1 cellular context compared by ENCODE assay signal in the genomic region with DNA sequence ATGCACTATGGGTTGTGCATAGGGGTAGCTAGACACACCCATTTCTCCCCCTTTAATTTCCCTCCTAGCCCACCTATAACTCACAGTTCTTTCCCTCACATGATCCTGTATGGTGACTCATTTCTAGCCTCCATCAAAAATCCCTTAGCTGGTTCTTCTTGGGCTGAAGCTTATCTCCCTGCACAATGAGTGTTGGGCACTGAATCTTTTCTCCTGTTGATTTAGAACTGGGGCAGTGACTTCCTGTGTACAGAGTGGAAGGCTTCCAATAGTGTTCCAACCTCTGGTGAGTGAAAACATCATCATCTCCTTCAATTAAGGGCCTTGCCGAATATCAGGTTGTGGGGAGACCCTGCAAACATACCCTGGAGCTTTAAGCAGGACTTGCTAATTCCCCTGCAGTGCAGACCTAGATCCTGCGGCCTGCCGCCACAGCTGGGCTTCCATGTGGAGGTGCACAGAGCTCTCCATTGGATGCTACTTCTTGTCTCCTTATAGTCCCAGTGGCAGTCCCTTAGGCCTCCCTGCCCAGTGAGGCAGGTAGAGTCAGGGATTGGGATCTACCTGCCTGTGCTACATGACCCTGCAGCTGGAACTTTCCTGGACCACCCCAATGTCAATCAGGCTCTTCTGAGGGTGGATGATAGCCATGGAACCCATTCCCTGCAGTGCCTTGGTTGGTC.
TF ChIP-seq lines count a peak whose summit lies in the region.

No MANE protein-coding gene starts in this region.

TF ChIP-seq in HepG2, 621 proteins besides CTCF, POLR2A, EP300 and RAD21 (continued from another document and continues in another):
- TF ChIP-seq KLF16 (CRISPR knock-in tag; IDR thresholded peaks at IDR 0.05) (no peak), HNRNPUL1 (IDR thresholded peaks at IDR 0.05; ENCODE audit: low read depth, low read length) (no peak), MIER3 (CRISPR knock-in tag; IDR thresholded peaks at IDR 0.05; ENCODE audit: borderline replicate concordance) (no peak), ZNF710 (CRISPR knock-in tag; IDR thresholded peaks at IDR 0.05; ENCODE audit: borderline replicate concordance) (peak; percentile 58; the same call in 1 of the 2 replicates), POLR2AphosphoS5 (IDR thresholded peaks at IDR 0.05; ENCODE audit: low read depth, low read length) (no peak), SMARCE1 (IDR thresholded peaks at IDR 0.05; ENCODE audit: borderline replicate concordance) (no peak), ZBTB39 (CRISPR knock-in tag; IDR thresholded peaks at IDR 0.05) (0 out of 2 replicates have a peak, but pooled peaks have one; percentile 33), ZNF512 (CRISPR knock-in tag; IDR thresholded peaks at IDR 0.05) (no peak), RARG (CRISPR knock-in tag; IDR thresholded peaks at IDR 0.05; ENCODE audit: low read depth) (no peak), HOMEZ (CRISPR knock-in tag; IDR thresholded peaks at IDR 0.05; ENCODE audit: low read depth) (no peak), REL (CRISPR knock-in tag; conservative IDR thresholded peaks at IDR 0.05) (no peak), ZNF207 (IDR thresholded peaks at IDR 0.05; ENCODE audit: borderline replicate concordance) (no peak), GLI4 (CRISPR knock-in tag; IDR thresholded peaks at IDR 0.05; ENCODE audit: borderline replicate concordance) (no peak), ZNF713 (CRISPR knock-in tag; IDR thresholded peaks at IDR 0.05) (no peak), ZNF317 (CRISPR knock-in tag; IDR thresholded peaks at IDR 0.05) (0 out of 2 replicates have a peak, but pooled peaks have one; percentile 43), GATA4 (IDR thresholded peaks at IDR 0.05; ENCODE audit: borderline replicate concordance, low read depth) (no peak), NR2F2 (IDR thresholded peaks at IDR 0.05; ENCODE audit: borderline replicate concordance, low read depth) (no peak), SRY (CRISPR knock-in tag; IDR thresholded peaks at IDR 0.05) (no peak), HNF4G (IDR thresholded peaks at IDR 0.05; ENCODE audit: borderline replicate concordance, low read depth, low read length) (no peak), HNF4G (CRISPR knock-in tag; IDR thresholded peaks at IDR 0.05; ENCODE audit: borderline replicate concordance, low read depth) (no peak), ZNF652 (CRISPR knock-in tag; IDR thresholded peaks at IDR 0.05; ENCODE audit: borderline replicate concordance, low read depth) (no peak), ZMYM2 (CRISPR knock-in tag; IDR thresholded peaks at IDR 0.05) (no peak), ZNF460 (CRISPR knock-in tag; IDR thresholded peaks at IDR 0.05; ENCODE audit: borderline replicate concordance) (no peak), SIX1 (CRISPR knock-in tag; IDR thresholded peaks at IDR 0.05; ENCODE audit: borderline replicate concordance) (no peak), LRRFIP1 (CRISPR knock-in tag; conservative IDR thresholded peaks at IDR 0.05) (no peak), MXD1 (CRISPR knock-in tag; IDR thresholded peaks at IDR 0.05) (peak; percentile 41; the same call in 1 of the 2 replicates)
- TF ChIP-seq, protein P1, sequence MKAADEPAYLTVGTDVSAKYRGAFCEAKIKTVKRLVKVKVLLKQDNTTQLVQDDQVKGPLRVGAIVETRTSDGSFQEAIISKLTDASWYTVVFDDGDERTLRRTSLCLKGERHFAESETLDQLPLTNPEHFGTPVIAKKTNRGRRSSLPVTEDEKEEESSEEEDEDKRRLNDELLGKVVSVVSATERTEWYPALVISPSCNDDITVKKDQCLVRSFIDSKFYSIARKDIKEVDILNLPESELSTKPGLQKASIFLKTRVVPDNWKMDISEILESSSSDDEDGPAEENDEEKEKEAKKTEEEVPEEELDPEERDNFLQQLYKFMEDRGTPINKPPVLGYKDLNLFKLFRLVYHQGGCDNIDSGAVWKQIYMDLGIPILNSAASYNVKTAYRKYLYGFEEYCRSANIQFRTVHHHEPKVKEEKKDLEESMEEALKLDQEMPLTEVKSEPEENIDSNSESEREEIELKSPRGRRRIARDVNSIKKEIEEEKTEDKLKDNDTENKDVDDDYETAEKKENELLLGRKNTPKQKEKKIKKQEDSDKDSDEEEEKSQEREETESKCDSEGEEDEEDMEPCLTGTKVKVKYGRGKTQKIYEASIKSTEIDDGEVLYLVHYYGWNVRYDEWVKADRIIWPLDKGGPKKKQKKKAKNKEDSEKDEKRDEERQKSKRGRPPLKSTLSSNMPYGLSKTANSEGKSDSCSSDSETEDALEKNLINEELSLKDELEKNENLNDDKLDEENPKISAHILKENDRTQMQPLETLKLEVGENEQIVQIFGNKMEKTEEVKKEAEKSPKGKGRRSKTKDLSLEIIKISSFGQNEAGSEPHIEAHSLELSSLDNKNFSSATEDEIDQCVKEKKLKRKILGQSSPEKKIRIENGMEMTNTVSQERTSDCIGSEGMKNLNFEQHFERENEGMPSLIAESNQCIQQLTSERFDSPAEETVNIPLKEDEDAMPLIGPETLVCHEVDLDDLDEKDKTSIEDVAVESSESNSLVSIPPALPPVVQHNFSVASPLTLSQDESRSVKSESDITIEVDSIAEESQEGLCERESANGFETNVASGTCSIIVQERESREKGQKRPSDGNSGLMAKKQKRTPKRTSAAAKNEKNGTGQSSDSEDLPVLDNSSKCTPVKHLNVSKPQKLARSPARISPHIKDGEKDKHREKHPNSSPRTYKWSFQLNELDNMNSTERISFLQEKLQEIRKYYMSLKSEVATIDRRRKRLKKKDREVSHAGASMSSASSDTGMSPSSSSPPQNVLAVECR (CRISPR knock-in tag; IDR thresholded peaks at IDR 0.05; ENCODE audit: borderline replicate concordance): 0 out of 2 replicates have a peak, but pooled peaks have one; percentile 13
- TF ChIP-seq, protein P2, sequence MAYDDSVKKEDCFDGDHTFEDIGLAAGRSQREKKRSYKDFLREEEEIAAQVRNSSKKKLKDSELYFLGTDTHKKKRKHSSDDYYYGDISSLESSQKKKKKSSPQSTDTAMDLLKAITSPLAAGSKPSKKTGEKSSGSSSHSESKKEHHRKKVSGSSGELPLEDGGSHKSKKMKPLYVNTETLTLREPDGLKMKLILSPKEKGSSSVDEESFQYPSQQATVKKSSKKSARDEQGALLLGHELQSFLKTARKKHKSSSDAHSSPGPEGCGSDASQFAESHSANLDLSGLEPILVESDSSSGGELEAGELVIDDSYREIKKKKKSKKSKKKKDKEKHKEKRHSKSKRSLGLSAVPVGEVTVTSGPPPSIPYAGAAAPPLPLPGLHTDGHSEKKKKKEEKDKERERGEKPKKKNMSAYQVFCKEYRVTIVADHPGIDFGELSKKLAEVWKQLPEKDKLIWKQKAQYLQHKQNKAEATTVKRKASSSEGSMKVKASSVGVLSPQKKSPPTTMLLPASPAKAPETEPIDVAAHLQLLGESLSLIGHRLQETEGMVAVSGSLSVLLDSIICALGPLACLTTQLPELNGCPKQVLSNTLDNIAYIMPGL (CRISPR knock-in tag; IDR thresholded peaks at IDR 0.05; ENCODE audit: borderline replicate concordance in 1 of 2, low read depth in 1 of 2): 0 out of 4 replicates have a peak, but pooled peaks of 1 of the 2 experiments have one; percentile 15
- TF ChIP-seq, protein P3, sequence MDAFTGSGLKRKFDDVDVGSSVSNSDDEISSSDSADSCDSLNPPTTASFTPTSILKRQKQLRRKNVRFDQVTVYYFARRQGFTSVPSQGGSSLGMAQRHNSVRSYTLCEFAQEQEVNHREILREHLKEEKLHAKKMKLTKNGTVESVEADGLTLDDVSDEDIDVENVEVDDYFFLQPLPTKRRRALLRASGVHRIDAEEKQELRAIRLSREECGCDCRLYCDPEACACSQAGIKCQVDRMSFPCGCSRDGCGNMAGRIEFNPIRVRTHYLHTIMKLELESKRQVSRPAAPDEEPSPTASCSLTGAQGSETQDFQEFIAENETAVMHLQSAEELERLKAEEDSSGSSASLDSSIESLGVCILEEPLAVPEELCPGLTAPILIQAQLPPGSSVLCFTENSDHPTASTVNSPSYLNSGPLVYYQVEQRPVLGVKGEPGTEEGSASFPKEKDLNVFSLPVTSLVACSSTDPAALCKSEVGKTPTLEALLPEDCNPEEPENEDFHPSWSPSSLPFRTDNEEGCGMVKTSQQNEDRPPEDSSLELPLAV (CRISPR knock-in tag; conservative IDR thresholded peaks at IDR 0.05; ENCODE audit: low read depth): no peak
